10 cellular contexts compared by ENCODE assay signal in genomic region chr12:132066345-132066685, GRCh38.
DNase-seq lines count a peak whose midpoint lies in the region; ATAC-seq and TF ChIP-seq lines count a peak whose summit lies in the region.
"Had no signal": no experiment of that assay in that cellular context is flagged by ENCODE, and none has a peak within 500 bp of the region (broad histone marks: within the 10 kb centered on the region; RNA-seq: fewer than 3 reads in every experiment).

No MANE protein-coding gene starts in this region.

- no peak for TF ChIP-seq CTCF in CD4-positive, alpha-beta T cell (IDR thresholded peaks at IDR 0.05)
- no peak for TF ChIP-seq CTCF in WTC11 (IDR thresholded peaks at IDR 0.05)
- TF ChIP-seq CTCF in foreskin keratinocyte (conservative IDR thresholded peaks at IDR 0.05): no peak

- peak overlapping the region; percentile 70 for H3K27ac Mint-ChIP-seq in CD4-positive, alpha-beta T cell
- peak overlapping the region; percentile 80 for H3K27ac Mint-ChIP-seq in T-helper 1 cell treated with Interleukin-12 subunit alpha and Interleukin-12 subunit beta and Interleukin-4 antibody, amounts not matched to agents 30 μg/mL and 1 μg/mL, for 36 hours
- no peak overlapping the region for H3K27ac Mint-ChIP-seq in WTC11

- ATAC-seq in CD4-positive, alpha-beta T cell (ENCODE audit: poor library complexity): peak; percentile 74
- peak; percentile 22 for ATAC-seq in GM21528 (IDR thresholded peaks at IDR 0.05; ENCODE audit: low FRiP score, unreplicated experiment)
- ATAC-seq in WTC11: no peak
- ATAC-seq in foreskin keratinocyte: no peak
- ATAC-seq: esophagus mucosa had no signal

- DNase-seq in CD4-positive, alpha-beta T cell: peak in 1 of 10 experiments; percentile 13
- DNase-seq in germinal center (ENCODE audit: low spot score) (peak; percentile 50), WTC11 (ENCODE audit: low spot score) (no peak), cerebellar cortex (ENCODE audit: low spot score) (no peak), head of caudate nucleus (no peak), foreskin keratinocyte (no peak)
- DNase-seq: adrenal gland had no signal

- H3K4me1 Mint-ChIP-seq in CD4-positive, alpha-beta T cell (ENCODE audit: low read depth): peaks cover 27% of the 10 kb centered on the region
- H3K4me1 Mint-ChIP-seq in T-helper 1 cell treated with Interleukin-12 subunit alpha and Interleukin-12 subunit beta and Interleukin-4 antibody, amounts not matched to agents 30 μg/mL and 1 μg/mL, for 36 hours (ENCODE audit: low read depth): peaks cover 17% of the 10 kb centered on the region
- no peaks in the 10 kb centered on the region for H3K4me1 Mint-ChIP-seq in WTC11

- H3K9me3 ChIP-seq in CD4-positive, alpha-beta T cell (ENCODE audit: control insufficient read depth, low read length): no peaks in the 10 kb centered on the region
- H3K9me3 ChIP-seq: adrenal gland had no signal

- H3K36me3 Mint-ChIP-seq in CD4-positive, alpha-beta T cell (ENCODE audit: low read depth): peaks cover 76% of the 10 kb centered on the region
- peaks cover 47% of the 10 kb centered on the region for H3K36me3 Mint-ChIP-seq in T-helper 1 cell treated with Interleukin-12 subunit alpha and Interleukin-12 subunit beta and Interleukin-4 antibody, amounts not matched to agents 30 μg/mL and 1 μg/mL, for 36 hours (ENCODE audit: low read depth)
- peaks cover 48% of the 10 kb centered on the region for H3K36me3 Mint-ChIP-seq in WTC11

- intact Hi-C loops in CD4-positive, alpha-beta T cell (cut with DNase I, micrococcal nuclease): no loop called here
- intact Hi-C loops in head of caudate nucleus (cut with DNase I): no loop called here

- no peaks in the 10 kb centered on the region for H3K4me1 ChIP-seq in foreskin keratinocyte
- H3K4me1 ChIP-seq: adrenal gland had no signal

- peak overlapping the region; percentile 80 for H3K4me3 Mint-ChIP-seq in CD4-positive, alpha-beta T cell
- peak overlapping the region; percentile 85 for H3K4me3 Mint-ChIP-seq in T-helper 1 cell treated with Interleukin-12 subunit alpha and Interleukin-12 subunit beta and Interleukin-4 antibody, amounts not matched to agents 30 μg/mL and 1 μg/mL, for 36 hours
- no peak overlapping the region for H3K4me3 Mint-ChIP-seq in WTC11

- no peak overlapping the region for H3K27ac ChIP-seq in CD4-positive, alpha-beta T cell (ENCODE audit: low read depth, low read length)
- H3K27ac ChIP-seq in foreskin keratinocyte: no peak overlapping the region
- H3K27ac ChIP-seq: adrenal gland had no signal

- no peaks in the 10 kb centered on the region for H3K9me3 Mint-ChIP-seq in CD4-positive, alpha-beta T cell
- no peaks in the 10 kb centered on the region for H3K9me3 Mint-ChIP-seq in T-helper 1 cell treated with Interleukin-12 subunit alpha and Interleukin-12 subunit beta and Interleukin-4 antibody, amounts not matched to agents 30 μg/mL and 1 μg/mL, for 36 hours
- H3K9me3 Mint-ChIP-seq in WTC11: no peaks in the 10 kb centered on the region

- CTCF ChIA-PET in CD4-positive, alpha-beta T cell (lab: Charles Lee): no interaction called here
- CTCF ChIA-PET in WTC11 (lab: Charles Lee): no interaction called here

- POLR2A ChIA-PET in CD4-positive, alpha-beta T cell (lab: Charles Lee): no interaction called here
- POLR2A ChIA-PET in WTC11 (lab: Charles Lee): no interaction called here

- H3K27me3 ChIP-seq in CD4-positive, alpha-beta T cell (ENCODE audit: control insufficient read depth, insufficient read depth, low read length): no peaks in the 10 kb centered on the region
- no peaks in the 10 kb centered on the region for H3K27me3 ChIP-seq in foreskin keratinocyte
- H3K27me3 ChIP-seq: adrenal gland had no signal

- H3K27me3 Mint-ChIP-seq in CD4-positive, alpha-beta T cell: no peaks in the 10 kb centered on the region
- no peaks in the 10 kb centered on the region for H3K27me3 Mint-ChIP-seq in T-helper 1 cell treated with Interleukin-12 subunit alpha and Interleukin-12 subunit beta and Interleukin-4 antibody, amounts not matched to agents 30 μg/mL and 1 μg/mL, for 36 hours (ENCODE audit: low read depth)
- H3K27me3 Mint-ChIP-seq in WTC11 (ENCODE audit: low read depth): no peaks in the 10 kb centered on the region

TF ChIP-seq in WTC11, 78 proteins besides CTCF, POLR2A, EP300 and RAD21:
- TF ChIP-seq MXD4 (CRISPR knock-in tag; IDR thresholded peaks at IDR 0.05; ENCODE audit: borderline replicate concordance): no peak
- no peak for TF ChIP-seq EMX1 (CRISPR knock-in tag; IDR thresholded peaks at IDR 0.05)
- no peak for TF ChIP-seq IRF2 (CRISPR knock-in tag; IDR thresholded peaks at IDR 0.05; ENCODE audit: borderline replicate concordance, low read depth)
- no peak for TF ChIP-seq ZNF423 (CRISPR knock-in tag; IDR thresholded peaks at IDR 0.05)
- TF ChIP-seq CREM (CRISPR knock-in tag; IDR thresholded peaks at IDR 0.05): no peak
- no peak for TF ChIP-seq NFE2L1 (CRISPR knock-in tag; IDR thresholded peaks at IDR 0.05)
- TF ChIP-seq FOXP1 (CRISPR knock-in tag; IDR thresholded peaks at IDR 0.05; ENCODE audit: borderline replicate concordance): no peak
- TF ChIP-seq, protein P1, sequence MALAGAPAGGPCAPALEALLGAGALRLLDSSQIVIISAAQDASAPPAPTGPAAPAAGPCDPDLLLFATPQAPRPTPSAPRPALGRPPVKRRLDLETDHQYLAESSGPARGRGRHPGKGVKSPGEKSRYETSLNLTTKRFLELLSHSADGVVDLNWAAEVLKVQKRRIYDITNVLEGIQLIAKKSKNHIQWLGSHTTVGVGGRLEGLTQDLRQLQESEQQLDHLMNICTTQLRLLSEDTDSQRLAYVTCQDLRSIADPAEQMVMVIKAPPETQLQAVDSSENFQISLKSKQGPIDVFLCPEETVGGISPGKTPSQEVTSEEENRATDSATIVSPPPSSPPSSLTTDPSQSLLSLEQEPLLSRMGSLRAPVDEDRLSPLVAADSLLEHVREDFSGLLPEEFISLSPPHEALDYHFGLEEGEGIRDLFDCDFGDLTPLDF (CRISPR knock-in tag; IDR thresholded peaks at IDR 0.05): no peak
- TF ChIP-seq PRRX2 (CRISPR knock-in tag; IDR thresholded peaks at IDR 0.05): no peak
- TF ChIP-seq, protein P2, sequence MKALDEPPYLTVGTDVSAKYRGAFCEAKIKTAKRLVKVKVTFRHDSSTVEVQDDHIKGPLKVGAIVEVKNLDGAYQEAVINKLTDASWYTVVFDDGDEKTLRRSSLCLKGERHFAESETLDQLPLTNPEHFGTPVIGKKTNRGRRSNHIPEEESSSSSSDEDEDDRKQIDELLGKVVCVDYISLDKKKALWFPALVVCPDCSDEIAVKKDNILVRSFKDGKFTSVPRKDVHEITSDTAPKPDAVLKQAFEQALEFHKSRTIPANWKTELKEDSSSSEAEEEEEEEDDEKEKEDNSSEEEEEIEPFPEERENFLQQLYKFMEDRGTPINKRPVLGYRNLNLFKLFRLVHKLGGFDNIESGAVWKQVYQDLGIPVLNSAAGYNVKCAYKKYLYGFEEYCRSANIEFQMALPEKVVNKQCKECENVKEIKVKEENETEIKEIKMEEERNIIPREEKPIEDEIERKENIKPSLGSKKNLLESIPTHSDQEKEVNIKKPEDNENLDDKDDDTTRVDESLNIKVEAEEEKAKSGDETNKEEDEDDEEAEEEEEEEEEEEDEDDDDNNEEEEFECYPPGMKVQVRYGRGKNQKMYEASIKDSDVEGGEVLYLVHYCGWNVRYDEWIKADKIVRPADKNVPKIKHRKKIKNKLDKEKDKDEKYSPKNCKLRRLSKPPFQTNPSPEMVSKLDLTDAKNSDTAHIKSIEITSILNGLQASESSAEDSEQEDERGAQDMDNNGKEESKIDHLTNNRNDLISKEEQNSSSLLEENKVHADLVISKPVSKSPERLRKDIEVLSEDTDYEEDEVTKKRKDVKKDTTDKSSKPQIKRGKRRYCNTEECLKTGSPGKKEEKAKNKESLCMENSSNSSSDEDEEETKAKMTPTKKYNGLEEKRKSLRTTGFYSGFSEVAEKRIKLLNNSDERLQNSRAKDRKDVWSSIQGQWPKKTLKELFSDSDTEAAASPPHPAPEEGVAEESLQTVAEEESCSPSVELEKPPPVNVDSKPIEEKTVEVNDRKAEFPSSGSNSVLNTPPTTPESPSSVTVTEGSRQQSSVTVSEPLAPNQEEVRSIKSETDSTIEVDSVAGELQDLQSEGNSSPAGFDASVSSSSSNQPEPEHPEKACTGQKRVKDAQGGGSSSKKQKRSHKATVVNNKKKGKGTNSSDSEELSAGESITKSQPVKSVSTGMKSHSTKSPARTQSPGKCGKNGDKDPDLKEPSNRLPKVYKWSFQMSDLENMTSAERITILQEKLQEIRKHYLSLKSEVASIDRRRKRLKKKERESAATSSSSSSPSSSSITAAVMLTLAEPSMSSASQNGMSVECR (CRISPR knock-in tag; IDR thresholded peaks at IDR 0.05; ENCODE audit: borderline replicate concordance): no peak
- no peak for TF ChIP-seq TEAD1 (CRISPR knock-in tag; IDR thresholded peaks at IDR 0.05)
- TF ChIP-seq GABPB1 (CRISPR knock-in tag; IDR thresholded peaks at IDR 0.05): no peak
- TF ChIP-seq, protein P3, sequence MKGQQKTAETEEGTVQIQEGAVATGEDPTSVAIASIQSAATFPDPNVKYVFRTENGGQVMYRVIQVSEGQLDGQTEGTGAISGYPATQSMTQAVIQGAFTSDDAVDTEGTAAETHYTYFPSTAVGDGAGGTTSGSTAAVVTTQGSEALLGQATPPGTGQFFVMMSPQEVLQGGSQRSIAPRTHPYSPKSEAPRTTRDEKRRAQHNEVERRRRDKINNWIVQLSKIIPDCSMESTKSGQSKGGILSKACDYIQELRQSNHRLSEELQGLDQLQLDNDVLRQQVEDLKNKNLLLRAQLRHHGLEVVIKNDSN (CRISPR knock-in tag; IDR thresholded peaks at IDR 0.05): no peak
- no peak for TF ChIP-seq NFATC4 (CRISPR knock-in tag; IDR thresholded peaks at IDR 0.05)

Comparison
In these comparisons a context has a peak if more than half of its experiments do, and no peak if none do; other contexts are left out.
1. ATAC-seq: peak in CD4-positive, alpha-beta T cell (single experiment) and GM21528 (single experiment); none in WTC11 (single experiment) and foreskin keratinocyte (single experiment).